Comparison of ENCODE assay signal across 27 cellular contexts in the genomic region with DNA sequence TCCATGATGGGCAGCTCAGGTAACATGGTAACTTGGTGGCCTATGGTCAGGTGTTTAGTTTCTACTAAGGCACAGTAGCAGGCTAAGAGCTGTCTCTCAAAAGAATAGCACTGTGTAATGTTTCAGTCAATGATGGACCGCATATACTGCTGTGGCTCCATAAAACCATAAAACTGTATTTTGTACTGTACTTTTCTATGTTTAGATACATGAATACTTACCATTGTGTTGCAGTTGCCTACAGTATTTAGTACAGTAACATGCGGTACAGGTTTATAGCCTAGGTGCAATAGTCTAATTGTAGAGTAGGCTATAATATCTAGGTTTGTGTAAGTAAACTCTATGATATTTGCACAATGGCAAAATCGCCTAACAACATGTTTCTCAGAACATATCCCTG.
"Had no signal": no experiment of that assay in that cellular context is flagged by ENCODE, and none has a peak within 500 bp of the region (broad histone marks: within the 10 kb centered on the region; RNA-seq: fewer than 3 reads in every experiment).

No MANE protein-coding gene starts in this region.

- H3K9me3 ChIP-seq: SJCRH30 had no signal

- H3K36me3 ChIP-seq: SJCRH30 had no signal

- H3K27ac ChIP-seq: PC-9, RWPE1, SJCRH30, SK-N-MC had no signal

- H3K4me1 ChIP-seq: SJCRH30 had no signal

- DNase-seq: KG1, MM.1S, MV-4-11, NCI-H1092, NCI-H1105, NCI-H1417 treated with DMSO at 0.1 percent for 48 hours, NCI-H1436 treated with DMSO at 0.1 percent for 48 hours, NCI-H1694 treated with DMSO at 0.1 percent for 48 hours, NCI-H187 treated with DMSO at 0.1 percent for 48 hours, NCI-H2029, NCI-H2171 treated with DMSO at 0.1 percent for 48 hours, NCI-H2227 treated with DMSO at 0.1 percent for 48 hours, NCI-H345, NCI-H446, NCI-H510A treated with DMSO at 0.1 percent for 48 hours, NCI-H524 treated with DMSO at 0.1 percent for 48 hours, NCI-H526 treated with DMSO at 0.1 percent for 48 hours, NCI-H774, PC-9, SHP77, SIG-M5, SJCRH30 had no signal

- H3K27me3 ChIP-seq: SJCRH30 had no signal

- H3K4me3 ChIP-seq: PC-9, SJCRH30, SK-N-MC had no signal

- ATAC-seq: Panc1, Right ventricle myocardium inferior, SK-N-SH treated with all-trans-retinoic acid at 6 μM for 48 hours had no signal
